7 cellular contexts compared by ENCODE assay signal in genomic region chr17:76075364-76076099, GRCh38. TPM values are rescaled to one million over a fixed set of nuclear protein-coding genes. Genes with fewer than 3 reads are reported as not detected.
DNase-seq lines count a peak whose midpoint lies in the region; ATAC-seq, FAIRE-seq and TF ChIP-seq lines count a peak whose summit lies in the region.

No MANE protein-coding gene starts in this region.

- peak overlapping the region; percentile 65 for H2AFZ ChIP-seq in IMR-90 (replicated peaks; ENCODE audit: low read length, poor library complexity)

- H3K4ac ChIP-seq in IMR-90 (ENCODE audit: low read depth, low read length): no peak overlapping the region

- CTCF ChIA-PET in IMR-90 (lab: Yijun Ruan, JAX) (no interaction called here), GM10248 (lab: Yijun Ruan, JAX) (interaction anchor here (1.2 to 1.3 kb wide), 2 partner anchors 8 to 204 kb away, joined by 3 to 4 read pairs; no protein-coding TSS in a partner anchor)

- in situ Hi-C loops in IMR-90 (cut with MboI; ENCODE audit: low sequenced_read_pairs): no loop called here

- H2BK5ac ChIP-seq in IMR-90 (ENCODE audit: low read depth, low read length, poor library complexity, severe bottlenecking): no peak overlapping the region

- H3K4me3 Mint-ChIP-seq in brain (peak overlapping the region; percentile 80 to 81 (median 81)), nephron progenitor cell (peak overlapping the region; percentile 79)

- H3K27ac Mint-ChIP-seq in brain: peak overlapping the region in 2 of 5 experiments; percentile 14 to 77
- no peak overlapping the region for H3K27ac Mint-ChIP-seq in nephron progenitor cell

- H3K9ac ChIP-seq in IMR-90 (ENCODE audit: low read depth, low read length): no peak overlapping the region

- H3K4me2 ChIP-seq in IMR-90 (ENCODE audit: low read depth, low read length): no peak overlapping the region

- no peak overlapping the region for H3K18ac ChIP-seq in IMR-90 (ENCODE audit: low read depth, low read length)

- H3K4me3 ChIP-seq in IMR-90 (ENCODE audit: insufficient read depth, low read depth, low read length): no peak overlapping the region
- no peak overlapping the region for H3K4me3 ChIP-seq in lower leg skin (ENCODE audit: low read depth, poor library complexity, severe bottlenecking)

- H3K27me3 Mint-ChIP-seq in brain (peaks cover 68% of the 10 kb centered on the region), nephron progenitor cell (ENCODE audit: low read depth, poor library complexity) (peaks cover 75% of the 10 kb centered on the region)

- POLR2A ChIA-PET in IMR-90 (lab: Charles Lee; ENCODE audit: unreplicated experiment): no interaction called here
- POLR2A ChIA-PET in GM10248 (lab: Yijun Ruan, JAX): no interaction called here

- no peak overlapping the region for H2BK15ac ChIP-seq in IMR-90 (ENCODE audit: low read depth, low read length)

- no peak for TF ChIP-seq POLR2A in IMR-90 (IDR thresholded peaks at IDR 0.05; ENCODE audit: low read depth, low read length)
- TF ChIP-seq POLR2A in lower leg skin (IDR thresholded peaks at IDR 0.05): no peak

- no peak overlapping the region for H3K23ac ChIP-seq in IMR-90 (ENCODE audit: low read depth, low read length)

- ATAC-seq in IMR-90 (ENCODE audit: low read depth): no peak

- FAIRE-seq in D721Med (lab: Jason Lieb, UNC): no peak

- no peak overlapping the region for H4K5ac ChIP-seq in IMR-90 (ENCODE audit: low read depth, low read length)

- no peak overlapping the region for H4K91ac ChIP-seq in IMR-90 (ENCODE audit: insufficient read depth, low read depth, low read length)

- BruUV-seq in IMR-90 (replicated peaks; lab: Mats Ljungman, UMichigan): no TSS peak

- DNase-seq in D721Med (ENCODE audit: insufficient read length, low spot score) (no peak), IMR-90 (no peak), nephron progenitor cell (peak; percentile 54), lower leg skin (ENCODE audit: low spot score in 2 of 2) (no peak), LoVo (ENCODE audit: low spot score) (no peak), GM10248 (ENCODE audit: extremely low spot score) (no peak)

- WGBS in IMR-90 (ENCODE audit: extremely low coverage in 2 of 2, insufficient read length in 1 of 2), 2 experiments: 2% methylated on average over 17 of the region's 42 CpGs; no CpG with 5 or more reads in 1 of the 2 experiments
- WGBS in lower leg skin, 2 donors: 1 to 3% methylated on average over 42 of the region's 42 CpGs

- H3K9me1 ChIP-seq in IMR-90 (ENCODE audit: insufficient read depth, low read length): peaks cover 14% of the 10 kb centered on the region

- no peak overlapping the region for H2BK120ac ChIP-seq in IMR-90 (ENCODE audit: low read depth, low read length)

- no peaks in the 10 kb centered on the region for H3K36me3 ChIP-seq in IMR-90 (ENCODE audit: control insufficient read depth, insufficient read depth, low read length)

- dilution Hi-C loops in IMR-90 (cut with HindIII; ENCODE audit: low sequenced_read_pairs, unreplicated experiment): no loop called here

- peak; percentile 18 for TF ChIP-seq CTCF in D721Med (IDR thresholded peaks at IDR 0.05; ENCODE audit: insufficient read depth, missing control alignments)
- TF ChIP-seq CTCF in IMR-90 (conservative IDR thresholded peaks at IDR 0.05; ENCODE audit: low read depth, low read length): no peak
- TF ChIP-seq CTCF in brain (conservative IDR thresholded peaks at IDR 0.05): peak in 1 of 2 experiments; percentile 24
- TF ChIP-seq CTCF in nephron progenitor cell (IDR thresholded peaks at IDR 0.05): peak; percentile 19
- TF ChIP-seq CTCF in lower leg skin (IDR thresholded peaks at IDR 0.05): no peak
- no peak for TF ChIP-seq CTCF in GM10248 (IDR thresholded peaks at IDR 0.05; ENCODE audit: control extremely low read depth, extremely low read depth, low read depth, missing control alignments)

- H3K4me1 Mint-ChIP-seq in brain (peaks cover 73% of the 10 kb centered on the region), nephron progenitor cell (peaks cover 66% of the 10 kb centered on the region)

- no peak overlapping the region for H4K8ac ChIP-seq in IMR-90 (ENCODE audit: low read depth in 2 of 2, low read length in 2 of 2)

- H3K4me1 ChIP-seq in IMR-90 (ENCODE audit: control insufficient read depth, insufficient read depth, low read length): peaks cover 3% of the 10 kb centered on the region; the same call in 1 of the 2 replicates

- no peak overlapping the region for H3K56ac ChIP-seq in IMR-90 (ENCODE audit: extremely low read depth, insufficient read depth, low read length)

- H3K27ac ChIP-seq in IMR-90 (ENCODE audit: insufficient read depth, low read length): no peak overlapping the region

- intact Hi-C loops in IMR-90 (cut with micrococcal nuclease) (loop anchor here (10.0 kb wide), 1 partner anchor 171 kb away; the partner anchor contains the start of gene MRPL38), lower leg skin (cut with DNase I; ENCODE audit: low total_unique reads) (no loop called here)

- peaks cover 0 to 4% (median 0%) of the 10 kb centered on the region in 5 experiments for H3K9me3 Mint-ChIP-seq in brain
- H3K9me3 Mint-ChIP-seq in nephron progenitor cell: no peaks in the 10 kb centered on the region

- peaks cover 0 to 19% of the 10 kb centered on the region in 2 experiments; a peak in 2 of 4 replicates for H3K79me1 ChIP-seq in IMR-90 (ENCODE audit: low read depth in 1 of 2, low read length in 2 of 2)

- no peaks in the 10 kb centered on the region for H3K36me3 Mint-ChIP-seq in brain
- H3K36me3 Mint-ChIP-seq in nephron progenitor cell (ENCODE audit: low read depth): no peaks in the 10 kb centered on the region

- no peak overlapping the region for H2BK20ac ChIP-seq in IMR-90 (ENCODE audit: low read depth, low read length)

- no peak overlapping the region for H2AK5ac ChIP-seq in IMR-90 (ENCODE audit: low read depth, low read length)

- TF ChIP-seq RAD21 in IMR-90 (IDR thresholded peaks at IDR 0.05; ENCODE audit: low read length): no peak

- H3K9me3 ChIP-seq in IMR-90 (ENCODE audit: control insufficient read depth, insufficient read depth, low read length): no peaks in the 10 kb centered on the region

- peaks cover 12% of the 10 kb centered on the region for H4K20me1 ChIP-seq in IMR-90 (ENCODE audit: insufficient read depth, low read length)

- peaks cover 66% of the 10 kb centered on the region for H3K27me3 ChIP-seq in IMR-90 (ENCODE audit: control insufficient read depth, insufficient read depth, low read length)

- H2AK9ac ChIP-seq in IMR-90 (replicated peaks; ENCODE audit: low read depth, low read length, poor library complexity): no peak overlapping the region

- no peak overlapping the region for H3K14ac ChIP-seq in IMR-90 (replicated peaks; ENCODE audit: low read depth, low read length)

TF ChIP-seq in IMR-90, 13 proteins besides CTCF, POLR2A, EP300 and RAD21 (continues in another document):
- no peak for TF ChIP-seq RCOR1 (IDR thresholded peaks at IDR 0.05; ENCODE audit: insufficient replicate concordance, low read length)
- no peak for TF ChIP-seq SMC3 (IDR thresholded peaks at IDR 0.05; ENCODE audit: low read depth, low read length)
- TF ChIP-seq NFE2L2 (IDR thresholded peaks at IDR 0.05; ENCODE audit: low read depth, low read length): no peak
- TF ChIP-seq MXI1 (IDR thresholded peaks at IDR 0.05; ENCODE audit: borderline replicate concordance, low read depth, low read length): no peak
- TF ChIP-seq FOS (IDR thresholded peaks at IDR 0.05; ENCODE audit: low read depth, low read length): no peak
- TF ChIP-seq USF2 (IDR thresholded peaks at IDR 0.05; ENCODE audit: low read depth, low read length): no peak
- no peak for TF ChIP-seq RFX5 (IDR thresholded peaks at IDR 0.05; ENCODE audit: low read depth, low read length)
- no peak for TF ChIP-seq CEBPB (IDR thresholded peaks at IDR 0.05; ENCODE audit: low read depth, low read length)

RNA-seq across cellular contexts. Expression of gene GALR2, which starts 1.0 kb away (rescaled TPM):
- total RNA-seq in IMR-90 (2012; rRNA removed) (not detected in 2 replicates), lower leg skin (under 1 TPM in 2 of 4 donors, not detected in 2; 0.17 to 0.97 TPM)
- polyA plus RNA-seq in IMR-90 (2012; rRNA removed) (0.07 and 0.10 TPM in 2 replicates), brain (ENCODE audit: insufficient read depth, low read depth, low replicate concordance) (not detected)
- polyA plus RNA-seq in IMR-90 (2012; cell fraction: cytosol; rRNA removed): 0.18 TPM in 1 of 2 replicates, not detected in the other
- 0.10 and 0.26 TPM in 2 replicates for polyA plus RNA-seq in IMR-90 (2012; cell fraction: nucleus; rRNA removed; ENCODE audit: low replicate concordance)

RNA-seq across cellular contexts. Expression of gene SRP68, which starts 3.2 kb away (rescaled TPM):
- total RNA-seq in IMR-90 (2012; rRNA removed) (47.1 and 47.2 TPM in 2 replicates), lower leg skin (10 to 100 TPM; 67.2 to 76.5 (median 72.3) TPM)
- polyA plus RNA-seq in IMR-90 (2012; rRNA removed) (69.1 and 82.6 TPM in 2 replicates), brain (ENCODE audit: insufficient read depth, low read depth, low replicate concordance) (83.8 TPM)
- polyA plus RNA-seq in IMR-90 (2012; cell fraction: cytosol; rRNA removed): 28.2 and 52.1 TPM in 2 replicates
- polyA plus RNA-seq in IMR-90 (2012; cell fraction: nucleus; rRNA removed; ENCODE audit: low replicate concordance): 24.9 and 48.5 TPM in 2 replicates

RNA-seq across cellular contexts. Expression of gene ZACN, which starts 3.5 kb away (rescaled TPM):
- total RNA-seq in IMR-90 (2012; rRNA removed) (not detected in 2 replicates), lower leg skin (not detected)
- polyA plus RNA-seq in IMR-90 (2012; rRNA removed) (not detected in 2 replicates), brain (ENCODE audit: insufficient read depth, low read depth, low replicate concordance) (0.24 TPM)
- not detected in 2 replicates for polyA plus RNA-seq in IMR-90 (2012; cell fraction: cytosol; rRNA removed)
- 0.16 and 0.18 TPM in 2 replicates for polyA plus RNA-seq in IMR-90 (2012; cell fraction: nucleus; rRNA removed; ENCODE audit: low replicate concordance)

RNA-seq across cellular contexts. Expression of gene EXOC7, which starts 28.1 kb away (rescaled TPM):
- total RNA-seq in IMR-90 (2012; rRNA removed): 98.9 and 118 TPM in 2 replicates
- polyA plus RNA-seq in IMR-90 (2012; rRNA removed): 85.9 and 89.5 TPM in 2 replicates
- polyA plus RNA-seq in IMR-90 (2012; cell fraction: cytosol; rRNA removed): 35.6 and 57.4 TPM in 2 replicates
- 192 and 276 TPM in 2 replicates for polyA plus RNA-seq in IMR-90 (2012; cell fraction: nucleus; rRNA removed; ENCODE audit: low replicate concordance)
- 92.0 TPM for polyA plus RNA-seq in brain (ENCODE audit: insufficient read depth, low read depth, low replicate concordance)
- total RNA-seq in lower leg skin: 10 to 100 TPM; 52.5 to 78.4 (median 72.3) TPM

RNA-seq across cellular contexts. Expression of gene EVPL, which starts 48.4 kb away (rescaled TPM):
- total RNA-seq in IMR-90 (2012; rRNA removed) (not detected in 2 replicates), lower leg skin (100 to 1,000 TPM; 285 to 514 (median 315) TPM)
- polyA plus RNA-seq in IMR-90 (2012; rRNA removed) (not detected in 2 replicates), brain (ENCODE audit: insufficient read depth, low read depth, low replicate concordance) (0.92 TPM)
- polyA plus RNA-seq in IMR-90 (2012; cell fraction: cytosol; rRNA removed): not detected in 2 replicates
- polyA plus RNA-seq in IMR-90 (2012; cell fraction: nucleus; rRNA removed; ENCODE audit: low replicate concordance): 0.01 TPM in 1 of 2 replicates, not detected in the other

Comparison
In these comparisons a context has a peak if more than half of its experiments do, and no peak if none do; other contexts are left out.
1. CTCF ChIP-seq: peak in D721Med (single experiment) and nephron progenitor cell (single experiment); none in IMR-90 (single experiment), lower leg skin (0 of 3) and GM10248 (single experiment).